In genomic region chr12:91273542-91273941, GRCh38 we compare ENCODE assay signal across 15 cellular contexts.
DNase-seq lines count a peak whose midpoint lies in the region; ATAC-seq and TF ChIP-seq lines count a peak whose summit lies in the region.
"Had no signal": no experiment of that assay in that cellular context is flagged by ENCODE, and none has a peak within 500 bp of the region (broad histone marks: within the 10 kb centered on the region; RNA-seq: fewer than 3 reads in every experiment).

No MANE protein-coding gene starts in this region.

- no peak overlapping the region for H3K9ac ChIP-seq in neuronal stem cell (ENCODE audit: low read depth, low read length, poor library complexity)

- H3K4me3 ChIP-seq in heart right ventricle = no peak overlapping the region
- no peak overlapping the region for H3K4me3 ChIP-seq in neuronal stem cell (ENCODE audit: low read length in 2 of 2)
- no peak overlapping the region for H3K4me3 ChIP-seq in urinary bladder (ENCODE audit: low read depth, low read length)
- H3K4me3 ChIP-seq: SJCRH30 had no signal

- no peak for TF ChIP-seq CTCF in chondrocyte (IDR thresholded peaks at IDR 0.05)
- TF ChIP-seq CTCF in heart right ventricle (IDR thresholded peaks at IDR 0.05) = no peak

- no peak overlapping the region for H4K91ac ChIP-seq in neuronal stem cell (ENCODE audit: low read depth, low read length, poor library complexity)

- H3K27me3 ChIP-seq in heart right ventricle (no peaks in the 10 kb centered on the region), neuronal stem cell (ENCODE audit: control insufficient read depth in 3 of 3, insufficient read depth in 3 of 3, low read depth in 1 of 3, low read length in 3 of 3) (no peaks in the 10 kb centered on the region)
- H3K27me3 ChIP-seq: SJCRH30 had no signal

- peaks cover 11% of the 10 kb centered on the region for H3K9me3 Mint-ChIP-seq in chondrocyte (ENCODE audit: low read depth)

- no peak overlapping the region for H3K4ac ChIP-seq in neuronal stem cell (ENCODE audit: low read length)

- H4K8ac ChIP-seq in neuronal stem cell (ENCODE audit: low read depth, low read length) = no peak overlapping the region

- no peak overlapping the region for H3K14ac ChIP-seq in neuronal stem cell (ENCODE audit: low read length)

- no peak overlapping the region for H2AK5ac ChIP-seq in neuronal stem cell (ENCODE audit: low read depth, low read length)

- peak overlapping the region; percentile 25 for H3K27ac Mint-ChIP-seq in chondrocyte (ENCODE audit: unreplicated experiment)
- H3K27ac Mint-ChIP-seq: B cell; natural killer cell treated with Interleukin-12 subunit alpha and Interleukin-12 subunit beta and Interleukin-15 and Interleukin-18, amount 100 ng/mL, for 72 hours had no signal

- DNase-seq in chondrocyte (ENCODE audit: low spot score) (no peak), heart right ventricle (no peak), neuronal stem cell (ENCODE audit: low spot score) (no peak), NCI-H345 treated with DMSO at 0.1 percent for 48 hours (lab: John Stamatoyannopoulos, UW; ENCODE audit: unreplicated experiment) (no peak), NCI-H1694 treated with DMSO at 0.1 percent for 48 hours (lab: John Stamatoyannopoulos, UW) (no peak)
- DNase-seq: activated CD4-positive, alpha-beta T cell treated with anti-CD3 and anti-CD28 coated beads, Interleukin-2, amount 50 U/mL, for 48 hours; amniotic stem cell; left colon; SJCRH30; stimulated activated naive CD8-positive, alpha-beta T cell treated with anti-CD3 and anti-CD28 coated beads, Interleukin-15, Interleukin-2, amounts not matched to agents 100 U/mL and 50 U/mL, for 24 hours; T1000 had no signal

- intact Hi-C loops in heart right ventricle (cut with DNase I) = loop anchor here in 2 of 10 donors (5.0 kb wide), 2 partner anchors 91 to 96 kb away; partner anchors contain the start of gene DCN (in 1 of the 2)

- H2BK5ac ChIP-seq in neuronal stem cell (ENCODE audit: low read length) = no peak overlapping the region

- H2BK12ac ChIP-seq in neuronal stem cell (ENCODE audit: low read length) = no peak overlapping the region

- H3K4me1 ChIP-seq in heart right ventricle = peaks cover 0 to 42% (median 14%) of the 10 kb centered on the region in 9 donors
- H3K4me1 ChIP-seq in neuronal stem cell (ENCODE audit: control insufficient read depth in 2 of 2, insufficient read depth in 1 of 2, low read depth in 1 of 2, low read length in 2 of 2) = peaks cover 7 to 8% of the 10 kb centered on the region in 2 donors
- H3K4me1 ChIP-seq in urinary bladder (ENCODE audit: insufficient read depth) = no peaks in the 10 kb centered on the region

- H2BK120ac ChIP-seq in neuronal stem cell (ENCODE audit: low read depth, low read length) = no peak overlapping the region

- H3K27ac ChIP-seq in heart right ventricle (peak overlapping the region; percentile 54 to 85 (median 66)), neuronal stem cell (replicated peaks; ENCODE audit: low read length) (peak overlapping the region; percentile 43), urinary bladder (ENCODE audit: low read depth) (peak overlapping the region; percentile 60)
- H3K27ac ChIP-seq: SJCRH30 had no signal

- ATAC-seq in heart right ventricle = peak in 6 of 8 donors; percentile 33 to 69 (median 56)
- no peak for ATAC-seq in GM21717 (IDR thresholded peaks at IDR 0.05; ENCODE audit: unreplicated experiment)
- ATAC-seq: left colon; natural killer cell treated with Interleukin-12 subunit alpha and Interleukin-12 subunit beta and Interleukin-15 and Interleukin-18, amount 100 ng/mL, for 72 hours; stimulated activated naive CD8-positive, alpha-beta T cell treated with anti-CD3 and anti-CD28 coated beads, Interleukin-15, Interleukin-2, amounts not matched to agents 100 U/mL and 50 U/mL, for 24 hours had no signal

- no peaks in the 10 kb centered on the region for H3K36me3 ChIP-seq in heart right ventricle
- no peaks in the 10 kb centered on the region for H3K36me3 ChIP-seq in neuronal stem cell (replicated peaks in 1 of 2; ENCODE audit: control insufficient read depth in 2 of 2, insufficient read depth in 2 of 2, low read length in 2 of 2)
- no peaks in the 10 kb centered on the region for H3K36me3 ChIP-seq in urinary bladder (ENCODE audit: insufficient read depth)
- H3K36me3 ChIP-seq: SJCRH30 had no signal

- 63 to 71% methylated on average over 5 of the region's 5 CpGs for WGBS in heart right ventricle, 2 donors
- no CpG with 5 or more reads among the region's 5 CpGs for WGBS in neuronal stem cell (ENCODE audit: extremely low coverage in 2 of 2, insufficient read length in 2 of 2, insufficient replicate concordance in 1 of 2), 2 donors
- 57% methylated on average over 5 of the region's 5 CpGs for WGBS in urinary bladder

- H3K4me1 Mint-ChIP-seq in chondrocyte (ENCODE audit: low read depth) = peaks cover 80% of the 10 kb centered on the region
- H3K4me1 Mint-ChIP-seq: B cell had no signal

- H3K4me3 Mint-ChIP-seq in chondrocyte (ENCODE audit: unreplicated experiment) = no peak overlapping the region
- H3K4me3 Mint-ChIP-seq: B cell; natural killer cell treated with Interleukin-12 subunit alpha and Interleukin-12 subunit beta and Interleukin-15 and Interleukin-18, amount 100 ng/mL, for 72 hours had no signal

- no peaks in the 10 kb centered on the region for H3K79me1 ChIP-seq in neuronal stem cell (ENCODE audit: low read depth, low read length)

- peaks cover 1% of the 10 kb centered on the region for H3K36me3 Mint-ChIP-seq in chondrocyte (ENCODE audit: low read depth)
- H3K36me3 Mint-ChIP-seq: natural killer cell treated with Interleukin-12 subunit alpha and Interleukin-12 subunit beta and Interleukin-15 and Interleukin-18, amount 100 ng/mL, for 72 hours had no signal

- H3K9me3 ChIP-seq in heart right ventricle (no peaks in the 10 kb centered on the region), neuronal stem cell (replicated peaks in 1 of 2; ENCODE audit: control insufficient read depth in 2 of 2, insufficient read depth in 1 of 2, low read depth in 1 of 2, low read length in 2 of 2) (no peaks in the 10 kb centered on the region)
- H3K9me3 ChIP-seq: SJCRH30 had no signal

- no peak overlapping the region for H3K23ac ChIP-seq in neuronal stem cell (ENCODE audit: low read depth, low read length, poor library complexity)

- H3K27me3 Mint-ChIP-seq in chondrocyte (ENCODE audit: low read depth) = no peaks in the 10 kb centered on the region

- peak overlapping the region; percentile 75 for H3K18ac ChIP-seq in neuronal stem cell (ENCODE audit: low read length)

- no peak overlapping the region for H2AFZ ChIP-seq in neuronal stem cell (ENCODE audit: low read length)

- no peak overlapping the region for H2BK15ac ChIP-seq in neuronal stem cell (ENCODE audit: low read length)

- no peak overlapping the region for H3K4me2 ChIP-seq in neuronal stem cell (ENCODE audit: insufficient read depth, low read length, poor library complexity, severe bottlenecking)
